In genomic region chr3:171497546-171497945, GRCh38 we compare ENCODE assay signal across 25 cellular contexts.
"Had no signal": no experiment of that assay in that cellular context is flagged by ENCODE, and none has a peak within 500 bp of the region (broad histone marks: within the 10 kb centered on the region; RNA-seq: fewer than 3 reads in every experiment).

No MANE protein-coding gene starts in this region.

- H3K4me1 Mint-ChIP-seq: activated B cell treated with CpG ODN at 0.5 μM for 24 hours had no signal

- H3K9me3 Mint-ChIP-seq: activated B cell treated with CpG ODN at 0.5 μM for 24 hours; activated CD4-positive, alpha-beta memory T cell treated with anti-CD3 and anti-CD28 coated beads for 36 hours; activated naive CD8-positive, alpha-beta T cell treated with anti-CD3 and anti-CD28 coated beads, Interleukin-2, amount 50 U/mL, for 24 hours; activated T-cell treated with anti-CD3 and anti-CD28 coated beads, Interleukin-2, amount 50 U/mL, for 4 hours had no signal

- H3K36me3 ChIP-seq: ascending aorta, Peyer's patch had no signal

- H3K27ac Mint-ChIP-seq: activated B cell treated with CpG ODN at 0.5 μM for 24 hours; activated CD4-positive, alpha-beta memory T cell treated with anti-CD3 and anti-CD28 coated beads for 36 hours; activated CD4-positive, alpha-beta T cell treated with anti-CD3 and anti-CD28 coated beads, Interleukin-2, amount 10 ng/mL, durations not matched to agents 7 days and 5 days; activated naive CD4-positive, alpha-beta T cell treated with anti-CD3 and anti-CD28 coated beads, Interleukin-2, amount 50 U/mL, for 72 hours; activated naive CD8-positive, alpha-beta T cell treated with anti-CD3 and anti-CD28 coated beads, Interleukin-2, amount 50 U/mL, for 24 hours; T-helper 17 cell had no signal

- H3K27me3 Mint-ChIP-seq: activated B cell treated with CpG ODN at 0.5 μM for 24 hours; activated CD4-positive, alpha-beta memory T cell treated with anti-CD3 and anti-CD28 coated beads for 36 hours; activated CD4-positive, alpha-beta T cell treated with anti-CD3 and anti-CD28 coated beads, Interleukin-2, amount 10 ng/mL, durations not matched to agents 7 days and 5 days; activated naive CD8-positive, alpha-beta T cell treated with anti-CD3 and anti-CD28 coated beads, Interleukin-2, amount 50 U/mL, for 24 hours; T-helper 17 cell had no signal

- H3K9me3 ChIP-seq: ascending aorta, body of pancreas, Peyer's patch had no signal

- ATAC-seq: activated naive CD4-positive, alpha-beta T cell treated with anti-CD3 and anti-CD28 coated beads, Interleukin-2, amount 50 U/mL, for 72 hours; activated naive CD8-positive, alpha-beta T cell treated with anti-CD3 and anti-CD28 coated beads, Interleukin-2, amount 50 U/mL, for 24 hours; activated T-cell treated with anti-CD3 and anti-CD28 coated beads, Interleukin-2, amount 50 U/mL, for 4 hours; body of pancreas; T-helper 17 cell had no signal

- H3K4me1 ChIP-seq: ascending aorta, body of pancreas, Peyer's patch had no signal

- DNase-seq: activated B cell treated with CpG ODN at 0.5 μM for 24 hours; activated CD4-positive, alpha-beta memory T cell treated with anti-CD3 and anti-CD28 coated beads for 36 hours; activated CD4-positive, alpha-beta T cell treated with anti-CD3 and anti-CD28 coated beads for 1 hour; activated CD4-positive, alpha-beta T cell treated with anti-CD3 and anti-CD28 coated beads, Interleukin-2, amount 10 ng/mL, durations not matched to agents 7 days and 5 days; activated CD8-positive, alpha-beta memory T cell treated with anti-CD3 and anti-CD28 coated beads for 24 hours; activated effector memory CD4-positive, alpha-beta T cell treated with anti-CD3 and anti-CD28 coated beads, Interleukin-2, amount 50 U/mL, for 16 hours; activated naive CD4-positive, alpha-beta T cell treated with Interleukin-2 at 50 U/mL for 16 hours; activated naive CD8-positive, alpha-beta T cell treated with anti-CD3 and anti-CD28 coated beads, Interleukin-2, amount 50 U/mL, for 24 hours; activated T-cell treated with anti-CD3 and anti-CD28 coated beads, Interleukin-2, amount 50 U/mL, for 4 hours; amniotic stem cell; body of pancreas; Kasumi-1; KBM-7; NCI-H1048; NCI-H1694; NCI-H2029; NCI-H226; NCI-H69; Peyer's patch; SHP77 treated with DMSO at 0.1 percent for 48 hours; T-helper 17 cell; T-helper 9 cell had no signal

- H3K27ac ChIP-seq: ascending aorta, body of pancreas, Peyer's patch, RWPE1 had no signal

- H3K4me3 Mint-ChIP-seq: activated B cell treated with CpG ODN at 0.5 μM for 24 hours; activated CD4-positive, alpha-beta memory T cell treated with anti-CD3 and anti-CD28 coated beads for 36 hours; activated CD4-positive, alpha-beta T cell treated with anti-CD3 and anti-CD28 coated beads, Interleukin-2, amount 10 ng/mL, durations not matched to agents 7 days and 5 days; activated naive CD8-positive, alpha-beta T cell treated with anti-CD3 and anti-CD28 coated beads, Interleukin-2, amount 50 U/mL, for 24 hours; activated T-cell treated with anti-CD3 and anti-CD28 coated beads, Interleukin-2, amount 50 U/mL, for 4 hours; T-helper 17 cell had no signal

- H3K4me3 ChIP-seq: ascending aorta, body of pancreas, Peyer's patch had no signal

- H3K27me3 ChIP-seq: ascending aorta, body of pancreas, Peyer's patch had no signal
